2 cellular contexts compared by ENCODE assay signal in genomic region chr17:81898029-81898866, GRCh38.
TF ChIP-seq lines count a peak whose summit lies in the region.

No MANE protein-coding gene starts in this region.

TF ChIP-seq in A549, 52 proteins besides CTCF, POLR2A, EP300 and RAD21 (continues in another document):
- TF ChIP-seq CBX8 (IDR thresholded peaks at IDR 0.05), result no peak
- TF ChIP-seq HOXA7 (CRISPR knock-in tag; IDR thresholded peaks at IDR 0.05), result no peak
- TF ChIP-seq ESRRA (IDR thresholded peaks at IDR 0.05; ENCODE audit: borderline replicate concordance, low read length), result no peak
- no peak for TF ChIP-seq ZSCAN20 (CRISPR knock-in tag; IDR thresholded peaks at IDR 0.05)
- no peak for TF ChIP-seq BCL3 (IDR thresholded peaks at IDR 0.05)
- TF ChIP-seq TP53 (CRISPR knock-in tag; IDR thresholded peaks at IDR 0.05), result no peak
- TF ChIP-seq NPAS2 (CRISPR knock-in tag; IDR thresholded peaks at IDR 0.05; ENCODE audit: borderline replicate concordance), result no peak
- TF ChIP-seq KDM1A (IDR thresholded peaks at IDR 0.05; ENCODE audit: low read depth), result no peak
- TF ChIP-seq PBX3 (IDR thresholded peaks at IDR 0.05), result peak; percentile 15; the same call in 1 of the 2 replicates
- TF ChIP-seq CHD2 (IDR thresholded peaks at IDR 0.05; ENCODE audit: low read length, partially characterized antibody), result no peak
- no peak for TF ChIP-seq HOXB5 (CRISPR knock-in tag; IDR thresholded peaks at IDR 0.05)
- no peak for TF ChIP-seq CEBPB (IDR thresholded peaks at IDR 0.05)
- TF ChIP-seq PHF8 (IDR thresholded peaks at IDR 0.05; ENCODE audit: borderline replicate concordance, low read depth), result no peak
- TF ChIP-seq NR3C1 (IDR thresholded peaks at IDR 0.05), result no peak
- TF ChIP-seq EHF (CRISPR knock-in tag; IDR thresholded peaks at IDR 0.05), result no peak
- peak; percentile 12; the same call in 1 of the 2 replicates for TF ChIP-seq E2F6 (IDR thresholded peaks at IDR 0.05; ENCODE audit: borderline replicate concordance, low read depth)
- peak; percentile 78 for TF ChIP-seq FOSL2 (IDR thresholded peaks at IDR 0.05)
- TF ChIP-seq FOSL2 (CRISPR knock-in tag; IDR thresholded peaks at IDR 0.05), result peak; percentile 92
- TF ChIP-seq KDM5A (IDR thresholded peaks at IDR 0.05), result no peak
- no peak for TF ChIP-seq RNF2 (IDR thresholded peaks at IDR 0.05; ENCODE audit: borderline replicate concordance, low read depth)
- TF ChIP-seq ZFP36 (IDR thresholded peaks at IDR 0.05; ENCODE audit: borderline replicate concordance, partially characterized antibody), result no peak
- no peak for TF ChIP-seq BHLHE40 (IDR thresholded peaks at IDR 0.05; ENCODE audit: low read depth, low read length)
- TF ChIP-seq FOXS1 (CRISPR knock-in tag; IDR thresholded peaks at IDR 0.05), result peak; percentile 28; the same call in 1 of the 2 replicates
- TF ChIP-seq REST (IDR thresholded peaks at IDR 0.05), result no peak
- no peak for TF ChIP-seq CBX2 (IDR thresholded peaks at IDR 0.05; ENCODE audit: borderline replicate concordance, low read depth)
- no peak for TF ChIP-seq HMGXB4 (CRISPR knock-in tag; IDR thresholded peaks at IDR 0.05; ENCODE audit: borderline replicate concordance)
- no peak for TF ChIP-seq POLR2AphosphoS2 (conservative IDR thresholded peaks at IDR 0.05; ENCODE audit: low read length)
- TF ChIP-seq MAZ (IDR thresholded peaks at IDR 0.05; ENCODE audit: borderline replicate concordance, low read depth, low read length), result no peak
- no peak for TF ChIP-seq RFX5 (IDR thresholded peaks at IDR 0.05)
- no peak for TF ChIP-seq RCOR1 (IDR thresholded peaks at IDR 0.05; ENCODE audit: low read depth, low read length)

TF ChIP-seq in HCT116, 20 proteins besides CTCF, POLR2A, EP300 and RAD21:
- no peak; the same call in 1 of the 2 replicates for TF ChIP-seq JUND (IDR thresholded peaks at IDR 0.05)
- no peak for TF ChIP-seq REST (IDR thresholded peaks at IDR 0.05; ENCODE audit: low read depth)
- TF ChIP-seq ATF3 (IDR thresholded peaks at IDR 0.05), result no peak
- TF ChIP-seq EGR1 (IDR thresholded peaks at IDR 0.05; ENCODE audit: low read depth), result no peak
- TF ChIP-seq CEBPB (IDR thresholded peaks at IDR 0.05; ENCODE audit: low read depth), result no peak
- no peak for TF ChIP-seq ELF1 (IDR thresholded peaks at IDR 0.05; ENCODE audit: borderline replicate concordance, low read depth)
- TF ChIP-seq ZBTB33 (IDR thresholded peaks at IDR 0.05; ENCODE audit: extremely low read depth, insufficient replicate concordance, low read length), result no peak
- no peak for TF ChIP-seq YY1 (IDR thresholded peaks at IDR 0.05; ENCODE audit: extremely low read depth, insufficient replicate concordance, low read depth, low read length)
- no peak for TF ChIP-seq EZH2 (IDR thresholded peaks at IDR 0.05)
- TF ChIP-seq SIN3A (IDR thresholded peaks at IDR 0.05; ENCODE audit: low read depth), result 0 out of 2 replicates have a peak, but pooled peaks have one; percentile 44
- no peak for TF ChIP-seq ZNF274 (IDR thresholded peaks at IDR 0.05; ENCODE audit: low read depth, low read length)
- no peak for TF ChIP-seq EZH2phosphoT487 (IDR thresholded peaks at IDR 0.05; ENCODE audit: borderline replicate concordance)
- peak; percentile 68; the same call in 1 of the 2 replicates for TF ChIP-seq MAX (IDR thresholded peaks at IDR 0.05)
- TF ChIP-seq SRF (IDR thresholded peaks at IDR 0.05; ENCODE audit: low read depth), result no peak
- TF ChIP-seq FOSL1 (IDR thresholded peaks at IDR 0.05; ENCODE audit: low read depth), result no peak
- TF ChIP-seq TCF7L2 (IDR thresholded peaks at IDR 0.05; ENCODE audit: borderline replicate concordance, extremely low read depth, insufficient read depth, insufficient read length), result no peak
- 0 out of 2 replicates have a peak, but pooled peaks have one; percentile 17 for TF ChIP-seq POLR2AphosphoS5 (IDR thresholded peaks at IDR 0.05; ENCODE audit: low read depth, low read length)
- no peak for TF ChIP-seq SP1 (IDR thresholded peaks at IDR 0.05; ENCODE audit: low read depth)
- no peak for TF ChIP-seq CBX3 (IDR thresholded peaks at IDR 0.05; ENCODE audit: low read depth)
- no peak for TF ChIP-seq ZFX (IDR thresholded peaks at IDR 0.05)
